Comparison of ENCODE assay signal across 9 cellular contexts in the genomic region with DNA sequence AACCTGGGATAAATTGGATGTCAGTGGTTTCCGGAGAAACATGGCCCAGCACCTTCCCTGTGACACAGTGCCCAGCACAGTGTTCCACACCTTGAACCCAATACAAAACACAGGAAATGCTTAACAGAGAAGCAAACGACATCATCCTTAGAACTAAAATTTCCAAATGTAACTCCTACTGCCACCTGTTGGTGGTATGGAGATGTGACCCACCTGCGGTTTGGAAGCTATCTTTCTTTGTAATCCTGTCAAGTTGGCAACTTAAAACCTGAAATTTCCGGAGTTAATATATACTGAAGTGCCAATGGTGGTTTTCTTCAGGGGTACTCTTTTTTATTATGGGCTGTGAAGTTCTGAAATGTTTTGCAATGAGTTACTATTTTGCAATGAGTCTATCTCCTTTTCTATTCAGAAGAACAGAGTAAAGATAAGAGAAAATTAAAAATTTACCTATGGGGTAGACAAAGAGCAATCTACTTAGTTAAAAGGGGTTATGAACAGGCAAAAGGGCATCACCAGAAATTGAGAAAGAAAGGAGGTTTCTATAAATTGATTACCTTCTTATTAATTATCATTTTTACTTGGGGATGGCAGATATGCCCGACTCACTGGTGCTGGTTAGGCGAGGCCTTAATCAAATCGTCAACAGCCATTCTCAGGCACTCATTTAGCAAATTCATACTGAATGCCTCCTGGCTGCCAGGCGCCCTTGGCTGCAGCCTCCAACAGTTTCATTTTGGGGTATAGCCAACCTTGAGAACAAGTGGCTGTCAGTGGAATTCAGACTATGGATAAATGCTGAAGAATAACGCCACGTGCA.
DNase-seq lines count a peak whose midpoint lies in the region; ATAC-seq, FAIRE-seq and TF ChIP-seq lines count a peak whose summit lies in the region.
"Had no signal": no experiment of that assay in that cellular context is flagged by ENCODE, and none has a peak within 500 bp of the region (broad histone marks: within the 10 kb centered on the region; RNA-seq: fewer than 3 reads in every experiment).

No MANE protein-coding gene starts in this region.

- H2AFZ ChIP-seq in K562 (ENCODE audit: low read depth, low read length), result no peak overlapping the region

- CTCF ChIA-PET in K562 (lab: Yijun Ruan, JAX; ENCODE audit: low intra/inter-chr PET ratio), result no interaction called here

- DNase-seq in SHP77 (lab: John Stamatoyannopoulos, UW) (peak; percentile 15 to 23), SHP77 treated with DMSO at 0.1 percent for 48 hours (lab: John Stamatoyannopoulos, UW) (no peak), NCI-H1105 (lab: John Stamatoyannopoulos, UW) (peak; percentile 27), K562 (ENCODE audit: extremely low read depth in 1 of 4, low spot score in 3 of 4) (peak; percentile 38 to 54 (median 48)), nephron progenitor cell (peak; percentile 15), foreskin melanocyte (no peak)
- no peak for DNase-seq in activated T-helper 1 cell treated with anti-CD3 and anti-CD28 coated beads, Interleukin-12 subunit alpha, Interleukin-12 subunit beta, Interleukin-2, Interleukin-4 antibody, amounts not matched to agents 30 ng/mL and 10 ng/mL and 1 ng/mL, durations not matched to agents 14 hours and 24 hours and 36 hours (ENCODE audit: low spot score)
- DNase-seq: naive B cell had no signal

- intact Hi-C loops in K562 (cut with micrococcal nuclease), result loop anchor here (10.0 kb wide), 1 partner anchor 56 kb away; no protein-coding TSS in a partner anchor
- intact Hi-C loops in activated T-helper 1 cell treated with anti-CD3 and anti-CD28 coated beads, Interleukin-12 subunit alpha, Interleukin-12 subunit beta, Interleukin-2, Interleukin-4 antibody, amounts not matched to agents 30 ng/mL and 10 ng/mL and 1 ng/mL, durations not matched to agents 14 hours and 24 hours and 36 hours (cut with micrococcal nuclease), result no loop called here

- H3K27me3 ChIP-seq in K562 (ENCODE audit: control insufficient read depth in 2 of 2, insufficient read depth in 2 of 2, low read length in 2 of 2), result peaks cover 0 to 6% of the 10 kb centered on the region in 2 experiments; a peak in 1 of 5 replicates

- no peak overlapping the region for H3K9ac ChIP-seq in K562 (ENCODE audit: insufficient read depth in 1 of 2, low read depth in 2 of 2, low read length in 2 of 2)

- H3K4me2 ChIP-seq in K562 (ENCODE audit: insufficient read depth, low read length), result no peak overlapping the region

- POLR2A ChIA-PET in K562 (lab: Yijun Ruan, JAX), result no interaction called here

- no peaks in the 10 kb centered on the region for H4K20me1 ChIP-seq in K562 (replicated peaks; ENCODE audit: control insufficient read depth, insufficient read depth, low read length)

- peak; percentile 60 for ATAC-seq in K562
- ATAC-seq in GM21423 (IDR thresholded peaks at IDR 0.05; ENCODE audit: unreplicated experiment), result no peak

- H3K9me1 ChIP-seq in K562 (ENCODE audit: control insufficient read depth, insufficient read depth, low read length), result no peaks in the 10 kb centered on the region

- no peak for TF ChIP-seq EP300 in K562 (IDR thresholded peaks at IDR 0.05; ENCODE audit: low read length)

- H3K36me3 Mint-ChIP-seq in nephron progenitor cell (ENCODE audit: low read depth), result no peaks in the 10 kb centered on the region
- no peaks in the 10 kb centered on the region for H3K36me3 Mint-ChIP-seq in activated T-helper 1 cell treated with anti-CD3 and anti-CD28 coated beads, Interleukin-12 subunit alpha, Interleukin-12 subunit beta, Interleukin-2, Interleukin-4 antibody, amounts not matched to agents 30 ng/mL and 10 ng/mL and 1 ng/mL, durations not matched to agents 14 hours and 24 hours and 36 hours (ENCODE audit: low read depth)
- H3K36me3 Mint-ChIP-seq: naive B cell had no signal

- no peak overlapping the region for H3K27ac Mint-ChIP-seq in nephron progenitor cell
- H3K27ac Mint-ChIP-seq in activated T-helper 1 cell treated with anti-CD3 and anti-CD28 coated beads, Interleukin-12 subunit alpha, Interleukin-12 subunit beta, Interleukin-2, Interleukin-4 antibody, amounts not matched to agents 30 ng/mL and 10 ng/mL and 1 ng/mL, durations not matched to agents 14 hours and 24 hours and 36 hours, result no peak overlapping the region
- H3K27ac Mint-ChIP-seq: naive B cell had no signal

- no TSS peak for BruUV-seq in K562 (replicated peaks; lab: Mats Ljungman, UMichigan)

- no peaks in the 10 kb centered on the region for H3K79me2 ChIP-seq in K562 (ENCODE audit: control insufficient read depth, insufficient read depth, low read length)

- 1% methylated on average over 10 of the region's 10 CpGs for WGBS in K562 (ENCODE audit: insufficient coverage, low coverage, missing lambda C conversion rate)

- in situ Hi-C loops in K562 (cut with MboI), result no loop called here

- TF ChIP-seq RAD21 in K562 (CRISPR knock-in tag; conservative IDR thresholded peaks at IDR 0.05 in 1 of 2, IDR thresholded peaks at IDR 0.05 in 1 of 2), result peak; percentile 27 to 46

- H3K27ac ChIP-seq in K562 (ENCODE audit: extremely low read depth, low read depth, low read length), result no peak overlapping the region

- H3K4me3 ChIP-seq in K562, result no peak overlapping the region

- H3K4me3 Mint-ChIP-seq in nephron progenitor cell, result no peak overlapping the region
- H3K4me3 Mint-ChIP-seq in activated T-helper 1 cell treated with anti-CD3 and anti-CD28 coated beads, Interleukin-12 subunit alpha, Interleukin-12 subunit beta, Interleukin-2, Interleukin-4 antibody, amounts not matched to agents 30 ng/mL and 10 ng/mL and 1 ng/mL, durations not matched to agents 14 hours and 24 hours and 36 hours, result no peak overlapping the region
- H3K4me3 Mint-ChIP-seq: naive B cell had no signal

- H3K4me1 Mint-ChIP-seq in nephron progenitor cell, result no peaks in the 10 kb centered on the region
- no peaks in the 10 kb centered on the region for H3K4me1 Mint-ChIP-seq in activated T-helper 1 cell treated with anti-CD3 and anti-CD28 coated beads, Interleukin-12 subunit alpha, Interleukin-12 subunit beta, Interleukin-2, Interleukin-4 antibody, amounts not matched to agents 30 ng/mL and 10 ng/mL and 1 ng/mL, durations not matched to agents 14 hours and 24 hours and 36 hours (ENCODE audit: low read depth)
- H3K4me1 Mint-ChIP-seq: naive B cell had no signal

- peaks cover 7% of the 10 kb centered on the region for H3K27me3 Mint-ChIP-seq in nephron progenitor cell (ENCODE audit: low read depth, poor library complexity)
- no peaks in the 10 kb centered on the region for H3K27me3 Mint-ChIP-seq in activated T-helper 1 cell treated with anti-CD3 and anti-CD28 coated beads, Interleukin-12 subunit alpha, Interleukin-12 subunit beta, Interleukin-2, Interleukin-4 antibody, amounts not matched to agents 30 ng/mL and 10 ng/mL and 1 ng/mL, durations not matched to agents 14 hours and 24 hours and 36 hours (ENCODE audit: insufficient read depth)

- H3K36me3 ChIP-seq in K562 (ENCODE audit: control insufficient read depth, insufficient read depth, low read length), result no peaks in the 10 kb centered on the region

- no peaks in the 10 kb centered on the region for H3K9me3 Mint-ChIP-seq in nephron progenitor cell
- H3K9me3 Mint-ChIP-seq in activated T-helper 1 cell treated with anti-CD3 and anti-CD28 coated beads, Interleukin-12 subunit alpha, Interleukin-12 subunit beta, Interleukin-2, Interleukin-4 antibody, amounts not matched to agents 30 ng/mL and 10 ng/mL and 1 ng/mL, durations not matched to agents 14 hours and 24 hours and 36 hours, result no peaks in the 10 kb centered on the region

- H3K9me3 ChIP-seq in K562 (replicated peaks; ENCODE audit: control insufficient read depth, insufficient read depth, low read depth, low read length), result no peaks in the 10 kb centered on the region

- FAIRE-seq in K562 (lab: Jason Lieb, UNC), result peak; percentile 89

- no peaks in the 10 kb centered on the region for H3K4me1 ChIP-seq in K562 (replicated peaks in 1 of 2; ENCODE audit: control insufficient read depth in 2 of 2, insufficient read depth in 2 of 2, low read length in 2 of 2)

- TF ChIP-seq POLR2A in K562 (conservative IDR thresholded peaks at IDR 0.05), result no peak

- TF ChIP-seq CTCF in K562 (IDR thresholded peaks at IDR 0.05 in 2 of 3, conservative IDR thresholded peaks at IDR 0.05 in 1 of 3; ENCODE audit: insufficient read depth in 2 of 3, low read depth in 1 of 3, low read length in 3 of 3) (peak; percentile 44 to 67 (median 59); a peak in 4 of 6 replicates), nephron progenitor cell (IDR thresholded peaks at IDR 0.05) (peak; percentile 76)

TF ChIP-seq in K562, 482 proteins besides CTCF, POLR2A, EP300 and RAD21:
- TF ChIP-seq HDAC2 (IDR thresholded peaks at IDR 0.05) (no peak), SMC3 (conservative IDR thresholded peaks at IDR 0.05; ENCODE audit: insufficient read depth, low read depth, low read length) (peak; percentile 51; the same call in 1 of the 2 replicates)

Comparison
In these comparisons a context has a peak if more than half of its experiments do, and no peak if none do; other contexts are left out.
1. DNase-seq: peak in SHP77 (2 of 2), NCI-H1105 (single experiment), K562 (4 of 4) and nephron progenitor cell (single experiment); none in SHP77 treated with DMSO at 0.1 percent for 48 hours (single experiment), foreskin melanocyte (single experiment) and activated T-helper 1 cell treated with anti-CD3 and anti-CD28 coated beads, Interleukin-12 subunit alpha, Interleukin-12 subunit beta, Interleukin-2, Interleukin-4 antibody, amounts not matched to agents 30 ng/mL and 10 ng/mL and 1 ng/mL, durations not matched to agents 14 hours and 24 hours and 36 hours (single experiment).